In the genomic region with DNA sequence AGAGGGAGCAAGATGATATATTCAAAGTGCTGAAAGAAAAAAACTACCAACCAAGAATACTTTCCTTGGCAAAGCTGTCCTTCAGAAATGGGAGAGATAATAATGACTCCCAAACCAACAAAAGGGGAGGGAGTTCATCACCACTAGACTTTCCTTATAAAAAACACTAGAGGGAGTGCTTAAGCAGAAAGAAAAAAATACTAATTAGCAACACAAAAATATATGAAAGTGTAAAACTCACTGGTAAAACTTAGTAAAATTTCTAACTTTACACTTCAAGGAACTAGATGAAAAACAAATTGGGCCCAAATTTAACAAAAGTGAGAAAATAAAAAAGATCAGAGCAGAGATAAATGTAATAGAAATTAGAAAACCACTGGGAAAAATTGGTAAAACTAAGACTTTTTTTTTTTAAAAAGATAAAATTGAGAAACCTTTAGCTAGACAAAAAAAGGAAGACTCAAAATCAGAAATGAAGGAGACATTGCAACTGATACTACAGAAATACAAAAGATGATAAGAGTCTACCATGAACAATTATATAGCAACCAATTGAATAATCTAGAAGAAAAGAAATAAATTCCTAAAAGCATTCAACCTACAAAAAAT, we compare ENCODE assay signal across 9 cellular contexts.
A peak's percentile ranks its signal among the peaks of the same experiment; 100 is the strongest.
DNase-seq lines count a peak whose midpoint lies in the region; ATAC-seq and TF ChIP-seq lines count a peak whose summit lies in the region.
"Had no signal": no experiment of that assay in that cellular context is flagged by ENCODE, and none has a peak within 500 bp of the region (broad histone marks: within the 10 kb centered on the region; RNA-seq: fewer than 3 reads in every experiment).

No MANE protein-coding gene starts in this region.

- no peak overlapping the region for H3K14ac ChIP-seq in mesenchymal stem cell (ENCODE audit: low read length in 2 of 2)

- H4K8ac ChIP-seq in mesenchymal stem cell (ENCODE audit: low read length) = no peak overlapping the region

- no peak for ATAC-seq in HG03469 (IDR thresholded peaks at IDR 0.05; ENCODE audit: unreplicated experiment)
- ATAC-seq in stimulated activated naive CD8-positive, alpha-beta T cell treated with anti-CD3 and anti-CD28 coated beads, Interleukin-15, Interleukin-2, amounts not matched to agents 100 U/mL and 50 U/mL, for 24 hours = no peak

- H3K18ac ChIP-seq in mesenchymal stem cell (ENCODE audit: low read depth in 1 of 2, low read length in 2 of 2) = no peak overlapping the region

- no peaks in the 10 kb centered on the region for H3K36me3 ChIP-seq in mesenchymal stem cell (ENCODE audit: control insufficient read depth in 1 of 2, insufficient read depth in 2 of 2, low read depth in 1 of 2, low read length in 2 of 2)

- H3K79me1 ChIP-seq in mesenchymal stem cell (replicated peaks; ENCODE audit: low read length, poor library complexity, severe bottlenecking) = no peaks in the 10 kb centered on the region

- DNase-seq in ELR (ENCODE audit: low read depth) (peak; percentile 15), MV-4-11 (lab: John Stamatoyannopoulos, UW) (peak; percentile 38), astrocyte of the cerebellum (ENCODE audit: low read depth) (no peak), mesenchymal stem cell (peak; percentile 39), amniotic stem cell (lab: John Stamatoyannopoulos, UW) (no peak), H4 (ENCODE audit: low spot score) (no peak)
- DNase-seq in stimulated activated naive CD8-positive, alpha-beta T cell treated with anti-CD3 and anti-CD28 coated beads, Interleukin-15, Interleukin-2, amounts not matched to agents 100 U/mL and 50 U/mL, for 24 hours = no peak
- DNase-seq: GOT3 had no signal

- no peak overlapping the region for H2BK5ac ChIP-seq in mesenchymal stem cell (ENCODE audit: low read depth, low read length, poor library complexity, severe bottlenecking)

- no peak overlapping the region for H2BK15ac ChIP-seq in mesenchymal stem cell (ENCODE audit: low read depth, poor library complexity, severe bottlenecking)

- H3K4me2 ChIP-seq in mesenchymal stem cell (ENCODE audit: low read length, poor library complexity, severe bottlenecking) = no peak overlapping the region

- H3K9ac ChIP-seq in mesenchymal stem cell (ENCODE audit: low read length) = no peak overlapping the region

- H3K27me3 ChIP-seq in mesenchymal stem cell (ENCODE audit: control insufficient read depth in 1 of 2, insufficient read depth in 1 of 2, low read length in 2 of 2) = peaks cover 0 to 12% of the 10 kb centered on the region in 2 experiments

- TF ChIP-seq CTCF in astrocyte of the cerebellum (IDR thresholded peaks at IDR 0.05; ENCODE audit: low read depth, low read length, missing control alignments) = peak; percentile 35

- in situ Hi-C loops in astrocyte of the cerebellum (cut with HindIII; ENCODE audit: low sequenced_read_pairs) = no loop called here

- H2AFZ ChIP-seq in mesenchymal stem cell (ENCODE audit: low read depth, low read length) = no peak overlapping the region

- no peaks in the 10 kb centered on the region for H3K4me1 ChIP-seq in mesenchymal stem cell (ENCODE audit: control insufficient read depth, insufficient read depth, low read depth, low read length)

- no peak overlapping the region for H3K4ac ChIP-seq in mesenchymal stem cell (ENCODE audit: low read depth in 1 of 2, low read length in 2 of 2)

- no peaks in the 10 kb centered on the region for H3K9me3 ChIP-seq in mesenchymal stem cell (ENCODE audit: control insufficient read depth, low read length)

- H3K23ac ChIP-seq in mesenchymal stem cell (ENCODE audit: low read length in 2 of 2) = no peak overlapping the region

- no peak overlapping the region for H4K91ac ChIP-seq in mesenchymal stem cell (ENCODE audit: low read length)

- no peak overlapping the region for H3K27ac ChIP-seq in mesenchymal stem cell (ENCODE audit: low read length, poor library complexity, severe bottlenecking)

- no peak overlapping the region for H2BK120ac ChIP-seq in mesenchymal stem cell (ENCODE audit: low read depth, low read length)

- H3K4me3 ChIP-seq in astrocyte of the cerebellum (ENCODE audit: low read depth, low read length) = no peak overlapping the region
- H3K4me3 ChIP-seq in mesenchymal stem cell (ENCODE audit: insufficient read depth in 1 of 2, low read depth in 1 of 2, low read length in 2 of 2) = no peak overlapping the region

- no peak overlapping the region for H2BK12ac ChIP-seq in mesenchymal stem cell (ENCODE audit: low read length in 2 of 2)

- no peak overlapping the region for H2AK5ac ChIP-seq in mesenchymal stem cell (ENCODE audit: low read length, severe bottlenecking)

Comparison
In these comparisons a context has a peak if more than half of its experiments do, and no peak if none do; other contexts are left out.
1. DNase-seq: peak in ELR (single experiment), MV-4-11 (single experiment) and mesenchymal stem cell (single experiment); none in astrocyte of the cerebellum (single experiment), amniotic stem cell (single experiment), stimulated activated naive CD8-positive, alpha-beta T cell treated with anti-CD3 and anti-CD28 coated beads, Interleukin-15, Interleukin-2, amounts not matched to agents 100 U/mL and 50 U/mL, for 24 hours (single experiment) and H4 (single experiment).